Comparison of ENCODE assay signal across 10 cellular contexts in the genomic region with DNA sequence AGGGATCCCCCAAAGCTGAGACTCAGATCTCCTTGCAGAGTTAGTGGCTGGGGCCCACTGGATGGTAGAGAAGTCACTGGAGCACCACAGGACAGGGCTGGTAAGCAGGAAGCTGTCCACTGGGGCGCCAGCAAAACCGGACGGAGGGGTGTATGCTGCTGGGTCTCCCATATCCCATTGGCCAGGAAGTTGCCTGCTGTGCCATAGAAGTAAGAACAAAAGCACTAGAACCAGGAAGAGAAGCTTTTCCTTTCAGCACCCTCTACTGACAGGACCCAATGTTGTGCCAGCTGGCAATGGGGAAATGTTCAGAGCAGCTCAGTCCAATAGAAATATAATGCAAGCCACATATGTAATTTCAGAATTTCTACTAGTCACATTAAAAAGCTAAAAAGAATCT.
A peak's percentile ranks its signal among the peaks of the same experiment; 100 is the strongest.
DNase-seq lines count a peak whose midpoint lies in the region; ATAC-seq, FAIRE-seq and TF ChIP-seq lines count a peak whose summit lies in the region.
"Had no signal": no experiment of that assay in that cellular context is flagged by ENCODE, and none has a peak within 500 bp of the region (broad histone marks: within the 10 kb centered on the region; RNA-seq: fewer than 3 reads in every experiment).

No MANE protein-coding gene starts in this region.

- TF ChIP-seq CTCF in GM12878 (IDR thresholded peaks at IDR 0.05 in 2 of 3, conservative IDR thresholded peaks at IDR 0.05 in 1 of 3; ENCODE audit: control insufficient read depth in 2 of 3, extremely low read depth in 1 of 3, insufficient read depth in 1 of 3, low read depth in 3 of 3, low read length in 3 of 3) = 0 out of 6 replicates have a peak, but pooled peaks of 1 of the 3 experiments have one; percentile 3
- TF ChIP-seq CTCF in right lobe of liver (IDR thresholded peaks at IDR 0.05) = peak; percentile 18 to 55 (median 35)

- no peaks in the 10 kb centered on the region for H3K36me3 ChIP-seq in GM12878 (ENCODE audit: control insufficient read depth in 2 of 2, insufficient read depth in 2 of 2, low read length in 1 of 2)
- H3K36me3 ChIP-seq in right lobe of liver = no peaks in the 10 kb centered on the region

- no peak overlapping the region for H3K9ac ChIP-seq in GM12878 (ENCODE audit: control insufficient read depth, insufficient read depth, low read length)

- SMC1A ChIA-PET in GM12878 (lab: Charles Lee; ENCODE audit: uncharacterized antibody, unreplicated experiment) = interaction anchor here (1.3 kb wide), 1 partner anchor 18 kb away, joined by 3 read pairs; no protein-coding TSS in a partner anchor

- CTCF ChIA-PET in GM12878 (lab: Yijun Ruan, JAX) = interaction anchor here (1.5 kb wide), 1 partner anchor 9 kb away, joined by 4 read pairs; no protein-coding TSS in a partner anchor

- no peak overlapping the region for H3K4me3 ChIP-seq in GM12878
- H3K4me3 ChIP-seq in right lobe of liver = no peak overlapping the region

- H4K20me1 ChIP-seq in GM12878 (ENCODE audit: control insufficient read depth, insufficient read depth) = no peaks in the 10 kb centered on the region

- TF ChIP-seq POLR2A in GM12878 (IDR thresholded peaks at IDR 0.05; ENCODE audit: low read depth, low read length) (no peak), right lobe of liver (IDR thresholded peaks at IDR 0.05) (no peak)

- intact Hi-C loops in GM12878 (cut with micrococcal nuclease; ENCODE audit: unreplicated experiment) = no loop called here
- intact Hi-C loops in right lobe of liver (cut with DNase I) = no loop called here

- no peak overlapping the region for H3K4me2 ChIP-seq in GM12878 (ENCODE audit: control insufficient read depth, insufficient read depth)

- H2AFZ ChIP-seq in GM12878 (ENCODE audit: control insufficient read depth, low read depth, low read length) = no peak overlapping the region

- H3K27ac ChIP-seq in GM12878 (ENCODE audit: control insufficient read depth, insufficient read depth) = no peak overlapping the region
- peak overlapping the region in 1 of 3 donors; percentile 84 for H3K27ac ChIP-seq in right lobe of liver

- TF ChIP-seq EP300 in GM12878 (IDR thresholded peaks at IDR 0.05; ENCODE audit: borderline replicate concordance in 1 of 2, control insufficient read depth in 1 of 2, low read depth in 2 of 2, low read length in 2 of 2) = no peak

- POLR2A ChIA-PET in GM12878 (lab: Charles Lee) = no interaction called here

- no peaks in the 10 kb centered on the region for H3K79me2 ChIP-seq in GM12878 (ENCODE audit: control insufficient read depth, insufficient read depth, low read length)

- H3K9me3 ChIP-seq in GM12878 (replicated peaks; ENCODE audit: control insufficient read depth, insufficient read depth, low read length) = no peaks in the 10 kb centered on the region
- no peaks in the 10 kb centered on the region for H3K9me3 ChIP-seq in right lobe of liver

- FAIRE-seq in GM12878 (lab: Jason Lieb, UNC) = no peak
- FAIRE-seq: GM12892 had no signal

- ATAC-seq in GM12878 (peak; percentile 48), right lobe of liver (peak; percentile 65 to 75 (median 70)), HG03196 (IDR thresholded peaks at IDR 0.05; ENCODE audit: unreplicated experiment) (no peak), GM19023 (IDR thresholded peaks at IDR 0.05; ENCODE audit: unreplicated experiment) (no peak), HG02763 (IDR thresholded peaks at IDR 0.05; ENCODE audit: unreplicated experiment) (no peak)

- in situ Hi-C loops in GM12878 (cut with MboI) = no loop called here

- DNase-seq in DMS53 (lab: John Stamatoyannopoulos, UW) (peak; percentile 58), NCI-H1417 treated with DMSO at 0.1 percent for 48 hours (lab: John Stamatoyannopoulos, UW) (peak; percentile 35), GM12878 (ENCODE audit: low read depth, low spot score) (no peak), right lobe of liver (peak; percentile 29 to 66 (median 65))
- DNase-seq in activated naive CD4-positive, alpha-beta T cell treated with Interleukin-2 at 50 U/mL for 16 hours = no peak
- DNase-seq: IMR-90 had no signal

- TF ChIP-seq RAD21 in GM12878 (IDR thresholded peaks at IDR 0.05; ENCODE audit: insufficient read depth, low read depth, low read length) = no peak

- H3K4me1 ChIP-seq in GM12878 (ENCODE audit: control insufficient read depth, insufficient read depth, low read length) (peaks cover 8% of the 10 kb centered on the region), right lobe of liver (peaks cover 0 to 54% (median 23%) of the 10 kb centered on the region in 4 donors)

- RAD21 ChIA-PET in GM12878 (lab: Charles Lee; ENCODE audit: unreplicated experiment) = interaction anchor here (0.8 kb wide), 1 partner anchor 193 kb away, joined by 3 read pairs; no protein-coding TSS in a partner anchor

- no peaks in the 10 kb centered on the region; a peak in 1 of 4 replicates for H3K27me3 ChIP-seq in GM12878 (replicated peaks in 1 of 2; ENCODE audit: control insufficient read depth in 2 of 2, insufficient read depth in 2 of 2, low read length in 1 of 2)
- no peaks in the 10 kb centered on the region for H3K27me3 ChIP-seq in right lobe of liver

- no TSS peak for BruUV-seq in GM12878 (replicated peaks; lab: Mats Ljungman, UMichigan)

- 90% methylated on average over 3 of the region's 3 CpGs for WGBS in GM12878 (ENCODE audit: insufficient coverage, insufficient replicate concordance, low lambda C conversion rate, missing lambda C conversion rate)
- WGBS in right lobe of liver (ENCODE audit: insufficient coverage, low coverage, low lambda C conversion rate, missing lambda C conversion rate) = 43% methylated on average over 3 of the region's 3 CpGs

TF ChIP-seq in GM12878, 131 proteins besides CTCF, POLR2A, EP300 and RAD21 (continues in another document):
- TF ChIP-seq, protein P1, sequence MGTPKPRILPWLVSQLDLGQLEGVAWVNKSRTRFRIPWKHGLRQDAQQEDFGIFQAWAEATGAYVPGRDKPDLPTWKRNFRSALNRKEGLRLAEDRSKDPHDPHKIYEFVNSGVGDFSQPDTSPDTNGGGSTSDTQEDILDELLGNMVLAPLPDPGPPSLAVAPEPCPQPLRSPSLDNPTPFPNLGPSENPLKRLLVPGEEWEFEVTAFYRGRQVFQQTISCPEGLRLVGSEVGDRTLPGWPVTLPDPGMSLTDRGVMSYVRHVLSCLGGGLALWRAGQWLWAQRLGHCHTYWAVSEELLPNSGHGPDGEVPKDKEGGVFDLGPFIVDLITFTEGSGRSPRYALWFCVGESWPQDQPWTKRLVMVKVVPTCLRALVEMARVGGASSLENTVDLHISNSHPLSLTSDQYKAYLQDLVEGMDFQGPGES (IDR thresholded peaks at IDR 0.05) = no peak
- TF ChIP-seq PAX5 (IDR thresholded peaks at IDR 0.05; ENCODE audit: borderline replicate concordance, low read depth, low read length) = no peak
- TF ChIP-seq, protein P2, sequence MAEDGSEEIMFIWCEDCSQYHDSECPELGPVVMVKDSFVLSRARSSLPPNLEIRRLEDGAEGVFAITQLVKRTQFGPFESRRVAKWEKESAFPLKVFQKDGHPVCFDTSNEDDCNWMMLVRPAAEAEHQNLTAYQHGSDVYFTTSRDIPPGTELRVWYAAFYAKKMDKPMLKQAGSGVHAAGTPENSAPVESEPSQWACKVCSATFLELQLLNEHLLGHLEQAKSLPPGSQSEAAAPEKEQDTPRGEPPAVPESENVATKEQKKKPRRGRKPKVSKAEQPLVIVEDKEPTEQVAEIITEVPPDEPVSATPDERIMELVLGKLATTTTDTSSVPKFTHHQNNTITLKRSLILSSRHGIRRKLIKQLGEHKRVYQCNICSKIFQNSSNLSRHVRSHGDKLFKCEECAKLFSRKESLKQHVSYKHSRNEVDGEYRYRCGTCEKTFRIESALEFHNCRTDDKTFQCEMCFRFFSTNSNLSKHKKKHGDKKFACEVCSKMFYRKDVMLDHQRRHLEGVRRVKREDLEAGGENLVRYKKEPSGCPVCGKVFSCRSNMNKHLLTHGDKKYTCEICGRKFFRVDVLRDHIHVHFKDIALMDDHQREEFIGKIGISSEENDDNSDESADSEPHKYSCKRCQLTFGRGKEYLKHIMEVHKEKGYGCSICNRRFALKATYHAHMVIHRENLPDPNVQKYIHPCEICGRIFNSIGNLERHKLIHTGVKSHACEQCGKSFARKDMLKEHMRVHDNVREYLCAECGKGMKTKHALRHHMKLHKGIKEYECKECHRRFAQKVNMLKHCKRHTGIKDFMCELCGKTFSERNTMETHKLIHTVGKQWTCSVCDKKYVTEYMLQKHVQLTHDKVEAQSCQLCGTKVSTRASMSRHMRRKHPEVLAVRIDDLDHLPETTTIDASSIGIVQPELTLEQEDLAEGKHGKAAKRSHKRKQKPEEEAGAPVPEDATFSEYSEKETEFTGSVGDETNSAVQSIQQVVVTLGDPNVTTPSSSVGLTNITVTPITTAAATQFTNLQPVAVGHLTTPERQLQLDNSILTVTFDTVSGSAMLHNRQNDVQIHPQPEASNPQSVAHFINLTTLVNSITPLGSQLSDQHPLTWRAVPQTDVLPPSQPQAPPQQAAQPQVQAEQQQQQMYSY (CRISPR knock-in tag; IDR thresholded peaks at IDR 0.05) = no peak
- no peak for TF ChIP-seq ZZZ3 (IDR thresholded peaks at IDR 0.05; ENCODE audit: control insufficient read depth, insufficient read length, low read depth)
- TF ChIP-seq HCFC1 (IDR thresholded peaks at IDR 0.05; ENCODE audit: low read length) = no peak
- no peak for TF ChIP-seq SMARCA5 (IDR thresholded peaks at IDR 0.05)
- no peak for TF ChIP-seq TBL1XR1 (IDR thresholded peaks at IDR 0.05; ENCODE audit: low read depth, low read length)
- TF ChIP-seq ASH2L (IDR thresholded peaks at IDR 0.05; ENCODE audit: borderline replicate concordance, low read depth) = no peak
- TF ChIP-seq BHLHE40 (IDR thresholded peaks at IDR 0.05; ENCODE audit: borderline replicate concordance in 1 of 2, low read depth in 2 of 2, low read length in 1 of 2) = no peak
- TF ChIP-seq, protein P3, sequence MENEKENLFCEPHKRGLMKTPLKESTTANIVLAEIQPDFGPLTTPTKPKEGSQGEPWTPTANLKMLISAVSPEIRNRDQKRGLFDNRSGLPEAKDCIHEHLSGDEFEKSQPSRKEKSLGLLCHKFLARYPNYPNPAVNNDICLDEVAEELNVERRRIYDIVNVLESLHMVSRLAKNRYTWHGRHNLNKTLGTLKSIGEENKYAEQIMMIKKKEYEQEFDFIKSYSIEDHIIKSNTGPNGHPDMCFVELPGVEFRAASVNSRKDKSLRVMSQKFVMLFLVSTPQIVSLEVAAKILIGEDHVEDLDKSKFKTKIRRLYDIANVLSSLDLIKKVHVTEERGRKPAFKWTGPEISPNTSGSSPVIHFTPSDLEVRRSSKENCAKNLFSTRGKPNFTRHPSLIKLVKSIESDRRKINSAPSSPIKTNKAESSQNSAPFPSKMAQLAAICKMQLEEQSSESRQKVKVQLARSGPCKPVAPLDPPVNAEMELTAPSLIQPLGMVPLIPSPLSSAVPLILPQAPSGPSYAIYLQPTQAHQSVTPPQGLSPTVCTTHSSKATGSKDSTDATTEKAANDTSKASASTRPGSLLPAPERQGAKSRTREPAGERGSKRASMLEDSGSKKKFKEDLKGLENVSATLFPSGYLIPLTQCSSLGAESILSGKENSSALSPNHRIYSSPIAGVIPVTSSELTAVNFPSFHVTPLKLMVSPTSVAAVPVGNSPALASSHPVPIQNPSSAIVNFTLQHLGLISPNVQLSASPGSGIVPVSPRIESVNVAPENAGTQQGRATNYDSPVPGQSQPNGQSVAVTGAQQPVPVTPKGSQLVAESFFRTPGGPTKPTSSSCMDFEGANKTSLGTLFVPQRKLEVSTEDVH (IDR thresholded peaks at IDR 0.05; ENCODE audit: low read depth, partially characterized antibody) = no peak

Comparison
In these comparisons a context has a peak if more than half of its experiments do, and no peak if none do; other contexts are left out.
1. DNase-seq: peak in DMS53 (single experiment), NCI-H1417 treated with DMSO at 0.1 percent for 48 hours (single experiment) and right lobe of liver (3 of 3); none in GM12878 (single experiment) and activated naive CD4-positive, alpha-beta T cell treated with Interleukin-2 at 50 U/mL for 16 hours (single experiment).
2. ATAC-seq: peak in GM12878 (single experiment) and right lobe of liver (4 of 4); none in HG03196 (single experiment), GM19023 (single experiment) and HG02763 (single experiment).